ENCODE assay signal across 26 cellular contexts in the genomic region with DNA sequence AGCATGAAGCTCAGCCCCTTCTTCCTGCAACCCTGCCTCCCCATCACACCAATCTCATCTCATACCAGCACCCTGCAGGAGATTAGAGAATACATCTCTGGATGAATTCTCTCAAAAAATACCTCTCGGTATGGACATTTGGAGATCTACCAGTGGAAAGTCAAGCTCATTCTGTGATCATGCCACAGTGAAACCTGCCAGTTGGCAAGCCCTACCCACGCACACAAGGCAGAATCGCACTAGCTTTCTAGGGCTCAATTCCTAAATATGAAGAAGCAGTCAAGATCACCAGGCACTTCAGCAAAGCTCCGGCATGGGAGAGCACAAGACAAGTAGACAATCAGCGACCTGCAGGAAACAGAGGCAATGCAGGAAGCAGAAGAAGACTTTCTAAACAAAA.
"Had no signal": no experiment of that assay in that cellular context is flagged by ENCODE, and none has a peak within 500 bp of the region (broad histone marks: within the 10 kb centered on the region; RNA-seq: fewer than 3 reads in every experiment).

No MANE protein-coding gene starts in this region.

- DNase-seq: activated CD4-positive, alpha-beta T cell treated with anti-CD3 and anti-CD28 coated beads for 1 hour; activated CD4-positive, alpha-beta T cell treated with anti-CD3 and anti-CD28 coated beads, Interleukin-2, amount 50 U/mL, for 1 hour; activated CD8-positive, alpha-beta T cell treated with anti-CD3 and anti-CD28 coated beads, Interleukin-2, amount 10 ng/mL, durations not matched to agents 7 days and 5 days; activated gamma-delta T cell; activated naive CD4-positive, alpha-beta T cell treated with anti-CD3 and anti-CD28 coated beads, Interleukin-2, amount 50 U/mL, for 16 hours; activated naive CD8-positive, alpha-beta T cell treated with anti-CD3 and anti-CD28 coated beads, Interleukin-2, amount 50 U/mL, for 24 hours; body of pancreas; dermis blood vessel endothelial cell; effector memory CD4-positive, alpha-beta T cell; foreskin melanocyte; midbrain; sigmoid colon; stimulated activated CD4-positive, alpha-beta T cell treated with anti-CD3 and anti-CD28 coated beads, Interleukin-15, amount 100 ng/mL, for 24 hours; stomach; T1000; transverse colon; WERI-Rb-1 had no signal

- H3K36me3 ChIP-seq: cardiac muscle cell, neutrophil, sigmoid colon, stomach, transverse colon, WERI-Rb-1 had no signal

- ATAC-seq: activated CD8-positive, alpha-beta T cell treated with anti-CD3 and anti-CD28 coated beads, Interleukin-2, amount 10 ng/mL, durations not matched to agents 7 days and 5 days; activated naive CD8-positive, alpha-beta T cell treated with anti-CD3 and anti-CD28 coated beads, Interleukin-2, amount 50 U/mL, for 24 hours; body of pancreas; esophagus mucosa; natural killer cell treated with Interleukin-12 subunit alpha and Interleukin-12 subunit beta and Interleukin-15 and Interleukin-18, amount 100 ng/mL, for 72 hours; stimulated activated memory B cell treated with anti-CD40 and anti-IgM and Interleukin-4, amounts not matched to agents 10 μg/mL and 1 μg/mL and 100 μg/mL, for 72 hours had no signal

- H3K4me1 ChIP-seq: body of pancreas, parathyroid adenoma, sigmoid colon, stomach, transverse colon had no signal

- H3K27ac ChIP-seq: body of pancreas, cardiac muscle cell, neutrophil, parathyroid adenoma, sigmoid colon, stomach, transverse colon, WERI-Rb-1 had no signal

- H3K4me3 ChIP-seq: body of pancreas, cardiac muscle cell, sigmoid colon, smooth muscle cell, stomach, transverse colon had no signal

- H3K27ac Mint-ChIP-seq: activated CD8-positive, alpha-beta T cell treated with anti-CD3 and anti-CD28 coated beads, Interleukin-2, amount 10 ng/mL, durations not matched to agents 7 days and 5 days; activated naive CD8-positive, alpha-beta T cell treated with anti-CD3 and anti-CD28 coated beads, Interleukin-2, amount 50 U/mL, for 24 hours; activated T-helper 1 cell treated with anti-CD3 and anti-CD28 coated beads, Interleukin-12 subunit alpha, Interleukin-12 subunit beta, Interleukin-2, Interleukin-4 antibody, amounts not matched to agents 30 ng/mL and 10 ng/mL and 1 ng/mL, durations not matched to agents 14 hours and 24 hours and 36 hours; natural killer cell treated with Interleukin-12 subunit alpha and Interleukin-12 subunit beta and Interleukin-15 and Interleukin-18, amount 100 ng/mL, for 72 hours; stimulated activated memory B cell treated with anti-CD40 and anti-IgM and Interleukin-4, amounts not matched to agents 10 μg/mL and 1 μg/mL and 100 μg/mL, for 72 hours; T-helper 1 cell treated with Interleukin-12 subunit alpha and Interleukin-12 subunit beta and Interleukin-4 antibody, amounts not matched to agents 30 μg/mL and 1 μg/mL, for 36 hours had no signal

- H3K79me2 ChIP-seq: parathyroid adenoma had no signal

- H3K36me3 Mint-ChIP-seq: natural killer cell treated with Interleukin-12 subunit alpha and Interleukin-12 subunit beta and Interleukin-15 and Interleukin-18, amount 100 ng/mL, for 72 hours; stimulated activated memory B cell treated with anti-CD40 and anti-IgM and Interleukin-4, amounts not matched to agents 10 μg/mL and 1 μg/mL and 100 μg/mL, for 72 hours had no signal

- H3K9me3 ChIP-seq: body of pancreas, neutrophil, sigmoid colon, stomach, transverse colon had no signal

- H2AFZ ChIP-seq: parathyroid adenoma had no signal

- H3K27me3 ChIP-seq: body of pancreas, cardiac muscle cell, sigmoid colon, transverse colon had no signal

- H3K4me1 Mint-ChIP-seq: activated naive CD8-positive, alpha-beta T cell treated with anti-CD3 and anti-CD28 coated beads, Interleukin-2, amount 50 U/mL, for 24 hours; stimulated activated memory B cell treated with anti-CD40 and anti-IgM and Interleukin-4, amounts not matched to agents 10 μg/mL and 1 μg/mL and 100 μg/mL, for 72 hours had no signal

- H3K4me3 Mint-ChIP-seq: activated CD8-positive, alpha-beta T cell treated with anti-CD3 and anti-CD28 coated beads, Interleukin-2, amount 10 ng/mL, durations not matched to agents 7 days and 5 days; activated naive CD8-positive, alpha-beta T cell treated with anti-CD3 and anti-CD28 coated beads, Interleukin-2, amount 50 U/mL, for 24 hours; activated T-helper 1 cell treated with anti-CD3 and anti-CD28 coated beads, Interleukin-12 subunit alpha, Interleukin-12 subunit beta, Interleukin-2, Interleukin-4 antibody, amounts not matched to agents 30 ng/mL and 10 ng/mL and 1 ng/mL, durations not matched to agents 14 hours and 24 hours and 36 hours; natural killer cell treated with Interleukin-12 subunit alpha and Interleukin-12 subunit beta and Interleukin-15 and Interleukin-18, amount 100 ng/mL, for 72 hours; stimulated activated memory B cell treated with anti-CD40 and anti-IgM and Interleukin-4, amounts not matched to agents 10 μg/mL and 1 μg/mL and 100 μg/mL, for 72 hours; T-helper 1 cell treated with Interleukin-12 subunit alpha and Interleukin-12 subunit beta and Interleukin-4 antibody, amounts not matched to agents 30 μg/mL and 1 μg/mL, for 36 hours had no signal

- H3K9me3 Mint-ChIP-seq: activated naive CD8-positive, alpha-beta T cell treated with anti-CD3 and anti-CD28 coated beads, Interleukin-2, amount 50 U/mL, for 24 hours; activated T-helper 1 cell treated with anti-CD3 and anti-CD28 coated beads, Interleukin-12 subunit alpha, Interleukin-12 subunit beta, Interleukin-2, Interleukin-4 antibody, amounts not matched to agents 30 ng/mL and 10 ng/mL and 1 ng/mL, durations not matched to agents 14 hours and 24 hours and 36 hours; stimulated activated memory B cell treated with anti-CD40 and anti-IgM and Interleukin-4, amounts not matched to agents 10 μg/mL and 1 μg/mL and 100 μg/mL, for 72 hours; T-helper 1 cell treated with Interleukin-12 subunit alpha and Interleukin-12 subunit beta and Interleukin-4 antibody, amounts not matched to agents 30 μg/mL and 1 μg/mL, for 36 hours had no signal

- H3K9ac ChIP-seq: parathyroid adenoma had no signal
